ENCODE assay signal across 9 cellular contexts in genomic region chr17:11880714-11881113, GRCh38.
DNase-seq lines count a peak whose midpoint lies in the region; ATAC-seq and TF ChIP-seq lines count a peak whose summit lies in the region.
"Had no signal": no experiment of that assay in that cellular context is flagged by ENCODE, and none has a peak within 500 bp of the region (broad histone marks: within the 10 kb centered on the region; RNA-seq: fewer than 3 reads in every experiment).

No MANE protein-coding gene starts in this region.

- H3K4me3 ChIP-seq in endodermal cell (ENCODE audit: low read length) (no peak overlapping the region), ovary (no peak overlapping the region)

- H3K36me3 Mint-ChIP-seq in endodermal cell (ENCODE audit: low read depth) = no peaks in the 10 kb centered on the region
- H3K36me3 Mint-ChIP-seq in mesothelial cell of epicardium = no peaks in the 10 kb centered on the region

- H3K27ac ChIP-seq in endodermal cell (ENCODE audit: low read depth, low read length) = no peak overlapping the region
- H3K27ac ChIP-seq in ovary = no peak overlapping the region

- 83 to 93% methylated on average over 3 to 5 of the region's 5 CpGs for WGBS in endodermal cell (ENCODE audit: insufficient coverage in 1 of 2, insufficient read length in 1 of 2), 2 experiments
- 32 to 50% (median 44%) methylated on average over 5 of the region's 5 CpGs for WGBS in ovary, 3 donors

- DNase-seq in NCI-H1092 treated with DMSO at 0.1 percent for 48 hours (lab: John Stamatoyannopoulos, UW) (peak; percentile 1), NCI-H1092 (lab: John Stamatoyannopoulos, UW) (no peak), NCI-H2227 treated with DMSO at 0.1 percent for 48 hours (lab: John Stamatoyannopoulos, UW) (peak; percentile 0), endodermal cell (no peak), renal cortical epithelial cell (ENCODE audit: low read depth) (peak; percentile 1), mesothelial cell of epicardium (ENCODE audit: low spot score in 2 of 2, unreplicated experiment in 2 of 2) (no peak), ovary (no peak)
- DNase-seq: left cardiac atrium had no signal

- TF ChIP-seq CTCF in endodermal cell (conservative IDR thresholded peaks at IDR 0.05) (peak; percentile 56), mesothelial cell of epicardium (IDR thresholded peaks at IDR 0.05; ENCODE audit: unreplicated experiment) (no peak), ovary (IDR thresholded peaks at IDR 0.05) (no peak)

- no peak overlapping the region for H3K27ac Mint-ChIP-seq in endodermal cell
- no peak overlapping the region for H3K27ac Mint-ChIP-seq in mesothelial cell of epicardium

- H3K9me3 Mint-ChIP-seq in endodermal cell = no peaks in the 10 kb centered on the region
- no peaks in the 10 kb centered on the region for H3K9me3 Mint-ChIP-seq in mesothelial cell of epicardium

- H3K36me3 ChIP-seq in endodermal cell (ENCODE audit: control insufficient read depth, insufficient read depth, low read length) (no peaks in the 10 kb centered on the region), ovary (no peaks in the 10 kb centered on the region)

- H3K27me3 ChIP-seq in endodermal cell (ENCODE audit: control insufficient read depth, insufficient read depth, low read length, poor library complexity, severe bottlenecking) (no peaks in the 10 kb centered on the region), ovary (no peaks in the 10 kb centered on the region)

- TF ChIP-seq EP300 in ovary (IDR thresholded peaks at IDR 0.05) = no peak

- intact Hi-C loops in ovary (cut with DNase I) = no loop called here

- H3K27me3 Mint-ChIP-seq in endodermal cell (ENCODE audit: insufficient read depth) (no peaks in the 10 kb centered on the region), mesothelial cell of epicardium (ENCODE audit: low read depth) (no peaks in the 10 kb centered on the region)

- peaks cover 3% of the 10 kb centered on the region for H3K4me1 Mint-ChIP-seq in endodermal cell
- H3K4me1 Mint-ChIP-seq in mesothelial cell of epicardium = no peaks in the 10 kb centered on the region

- no peak for TF ChIP-seq POLR2A in ovary (IDR thresholded peaks at IDR 0.05)

- H3K9me3 ChIP-seq in endodermal cell (ENCODE audit: control insufficient read depth, low read length) (no peaks in the 10 kb centered on the region), ovary (no peaks in the 10 kb centered on the region)

- no peak for ATAC-seq in HG03354 (IDR thresholded peaks at IDR 0.05; ENCODE audit: poor library complexity, severe bottlenecking, unreplicated experiment)

- H3K4me1 ChIP-seq in endodermal cell (ENCODE audit: control insufficient read depth, insufficient read depth, low read length) (peaks cover 3% of the 10 kb centered on the region), ovary (ENCODE audit: insufficient read depth) (no peaks in the 10 kb centered on the region)

- no peak overlapping the region for H3K4me3 Mint-ChIP-seq in endodermal cell
- no peak overlapping the region for H3K4me3 Mint-ChIP-seq in mesothelial cell of epicardium

- H3K9ac ChIP-seq in endodermal cell (ENCODE audit: extremely low read depth, low read length, poor library complexity, severe bottlenecking) = no peak overlapping the region

Comparison
In these comparisons a context has a peak if more than half of its experiments do, and no peak if none do; other contexts are left out.
1. DNase-seq: peak in NCI-H1092 treated with DMSO at 0.1 percent for 48 hours (single experiment), NCI-H2227 treated with DMSO at 0.1 percent for 48 hours (single experiment) and renal cortical epithelial cell (single experiment); none in NCI-H1092 (single experiment), endodermal cell (single experiment), mesothelial cell of epicardium (0 of 2) and ovary (0 of 5).